Comparison of ENCODE assay signal across 37 cellular contexts in genomic region chr2:97670471-97670870, GRCh38. TPM values are rescaled to one million over a fixed set of nuclear protein-coding genes. Genes with fewer than 3 reads are reported as not detected.
"Had no signal": no experiment of that assay in that cellular context is flagged by ENCODE, and none has a peak within 500 bp of the region (broad histone marks: within the 10 kb centered on the region; RNA-seq: fewer than 3 reads in every experiment).

No MANE protein-coding gene starts in this region.

- H3K4me2 ChIP-seq: KMS-11 had no signal

- H3K27me3 ChIP-seq: MG63 had no signal

- H3K36me3 ChIP-seq: MG63 had no signal

- H3K9ac ChIP-seq: KMS-11 had no signal

- H3K4me3 ChIP-seq: MG63 had no signal

- H3K9me3 ChIP-seq: MG63 had no signal

- DNase-seq: Karpas-422, Kasumi-1, KG1, MG63, MM.1S, MV-4-11, NCI-H1048, NCI-H1092, NCI-H1092 treated with DMSO at 0.1 percent for 48 hours, NCI-H1105, NCI-H1105 treated with DMSO at 0.1 percent for 48 hours, NCI-H1417, NCI-H1417 treated with DMSO at 0.1 percent for 48 hours, NCI-H1436, NCI-H1436 treated with DMSO at 0.1 percent for 48 hours, NCI-H146, NCI-H1694, NCI-H1694 treated with DMSO at 0.1 percent for 48 hours, NCI-H187, NCI-H187 treated with DMSO at 0.1 percent for 48 hours, NCI-H1930, NCI-H2029, NCI-H2029 treated with DMSO at 0.1 percent for 48 hours, NCI-H2081, NCI-H2081 treated with DMSO at 0.1 percent for 48 hours, NCI-H2107, NCI-H2171, NCI-H2171 treated with DMSO at 0.1 percent for 48 hours, NCI-H2227 treated with DMSO at 0.1 percent for 48 hours, NCI-H226, NCI-H345, NCI-H446, NCI-H446 treated with DMSO at 0.1 percent for 48 hours had no signal

- H3K27ac ChIP-seq: KMS-11 had no signal

RNA-seq across cellular contexts. Expression of gene ZAP70, which starts 42.9 kb away (rescaled TPM):
- total RNA-seq: M059J, MCF 10A, NCI-H460 had no signal
